ENCODE assay signal across 14 cellular contexts in the genomic region with DNA sequence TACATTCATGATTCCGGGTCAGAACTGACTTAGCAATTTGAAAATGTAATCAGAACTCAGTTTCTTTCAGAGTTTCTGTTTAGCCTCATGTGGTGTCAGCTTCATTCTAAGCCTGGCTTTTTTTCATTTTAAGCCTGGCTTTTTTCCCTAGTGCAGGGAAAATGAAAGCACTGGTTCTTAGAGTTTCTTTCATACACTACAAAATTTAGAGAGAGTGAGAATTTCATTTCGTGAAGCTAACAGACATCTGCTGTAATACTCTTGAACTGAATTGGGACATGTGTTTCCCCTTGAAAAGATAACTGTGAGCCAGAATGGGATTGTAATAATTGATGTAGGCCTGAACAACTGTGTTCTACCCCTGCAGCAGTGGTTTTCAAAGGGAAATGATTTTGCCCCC.
DNase-seq lines count a peak whose midpoint lies in the region; ATAC-seq lines count a peak whose summit lies in the region.
"Had no signal": no experiment of that assay in that cellular context is flagged by ENCODE, and none has a peak within 500 bp of the region (broad histone marks: within the 10 kb centered on the region; RNA-seq: fewer than 3 reads in every experiment).

No MANE protein-coding gene starts in this region.

- no peak for ATAC-seq in activated naive CD8-positive, alpha-beta T cell treated with anti-CD3 and anti-CD28 coated beads, Interleukin-2, amount 50 U/mL, for 24 hours
- peak; percentile 50 for ATAC-seq in HG02642 (IDR thresholded peaks at IDR 0.05; ENCODE audit: poor library complexity, unreplicated experiment)
- ATAC-seq in HG03558 (IDR thresholded peaks at IDR 0.05; ENCODE audit: extremely low read depth, unreplicated experiment), result peak; percentile 22
- ATAC-seq in stimulated activated memory B cell treated with anti-CD40 and anti-IgM and Interleukin-4, amounts not matched to agents 10 μg/mL and 1 μg/mL and 100 μg/mL, for 72 hours, result no peak
- no peak for ATAC-seq in HG03097 (IDR thresholded peaks at IDR 0.05; ENCODE audit: low FRiP score, unreplicated experiment)
- ATAC-seq in stimulated activated naive CD8-positive, alpha-beta T cell treated with anti-CD3 and anti-CD28 coated beads, Interleukin-15, amount 100 ng/mL, for 72 hours, result no peak
- ATAC-seq: foreskin keratinocyte had no signal

- H3K9me3 Mint-ChIP-seq in activated naive CD8-positive, alpha-beta T cell treated with anti-CD3 and anti-CD28 coated beads for 36 hours, result peaks cover 6% of the 10 kb centered on the region
- no peaks in the 10 kb centered on the region for H3K9me3 Mint-ChIP-seq in activated naive CD8-positive, alpha-beta T cell treated with anti-CD3 and anti-CD28 coated beads, Interleukin-2, amount 50 U/mL, for 24 hours
- no peaks in the 10 kb centered on the region for H3K9me3 Mint-ChIP-seq in stimulated activated memory B cell treated with anti-CD40 and anti-IgM and Interleukin-4, amounts not matched to agents 10 μg/mL and 1 μg/mL and 100 μg/mL, for 72 hours
- H3K9me3 Mint-ChIP-seq in stimulated activated naive CD8-positive, alpha-beta T cell treated with anti-CD3 and anti-CD28 coated beads, Interleukin-15, amount 100 ng/mL, for 72 hours, result peaks cover 0 to 11% of the 10 kb centered on the region in 2 donors

- peak overlapping the region; percentile 34 for H3K4me3 Mint-ChIP-seq in activated naive CD8-positive, alpha-beta T cell treated with anti-CD3 and anti-CD28 coated beads for 36 hours
- no peak overlapping the region for H3K4me3 Mint-ChIP-seq in activated naive CD8-positive, alpha-beta T cell treated with anti-CD3 and anti-CD28 coated beads, Interleukin-2, amount 50 U/mL, for 24 hours
- no peak overlapping the region for H3K4me3 Mint-ChIP-seq in stimulated activated memory B cell treated with anti-CD40 and anti-IgM and Interleukin-4, amounts not matched to agents 10 μg/mL and 1 μg/mL and 100 μg/mL, for 72 hours
- no peak overlapping the region for H3K4me3 Mint-ChIP-seq in stimulated activated naive CD8-positive, alpha-beta T cell treated with anti-CD3 and anti-CD28 coated beads, Interleukin-15, amount 100 ng/mL, for 72 hours
- H3K4me3 Mint-ChIP-seq: neural crest cell had no signal

- peaks cover 13% of the 10 kb centered on the region for H3K27me3 Mint-ChIP-seq in activated naive CD8-positive, alpha-beta T cell treated with anti-CD3 and anti-CD28 coated beads for 36 hours
- peaks cover 6% of the 10 kb centered on the region for H3K27me3 Mint-ChIP-seq in activated naive CD8-positive, alpha-beta T cell treated with anti-CD3 and anti-CD28 coated beads, Interleukin-2, amount 50 U/mL, for 24 hours
- H3K27me3 Mint-ChIP-seq in stimulated activated memory B cell treated with anti-CD40 and anti-IgM and Interleukin-4, amounts not matched to agents 10 μg/mL and 1 μg/mL and 100 μg/mL, for 72 hours, result no peaks in the 10 kb centered on the region
- peaks cover 22% of the 10 kb centered on the region for H3K27me3 Mint-ChIP-seq in stimulated activated naive CD8-positive, alpha-beta T cell treated with anti-CD3 and anti-CD28 coated beads, Interleukin-15, amount 100 ng/mL, for 72 hours

- H3K4me3 ChIP-seq in MG63, result no peak overlapping the region

- peaks cover 13% of the 10 kb centered on the region for H3K4me1 Mint-ChIP-seq in activated naive CD8-positive, alpha-beta T cell treated with anti-CD3 and anti-CD28 coated beads for 36 hours
- H3K4me1 Mint-ChIP-seq in activated naive CD8-positive, alpha-beta T cell treated with anti-CD3 and anti-CD28 coated beads, Interleukin-2, amount 50 U/mL, for 24 hours, result peaks cover 12% of the 10 kb centered on the region
- no peaks in the 10 kb centered on the region for H3K4me1 Mint-ChIP-seq in stimulated activated memory B cell treated with anti-CD40 and anti-IgM and Interleukin-4, amounts not matched to agents 10 μg/mL and 1 μg/mL and 100 μg/mL, for 72 hours
- H3K4me1 Mint-ChIP-seq in stimulated activated naive CD8-positive, alpha-beta T cell treated with anti-CD3 and anti-CD28 coated beads, Interleukin-15, amount 100 ng/mL, for 72 hours, result peaks cover 14% of the 10 kb centered on the region
- H3K4me1 Mint-ChIP-seq: neural crest cell had no signal

- H3K36me3 ChIP-seq in MG63, result no peaks in the 10 kb centered on the region

- no peaks in the 10 kb centered on the region for H3K36me3 Mint-ChIP-seq in activated naive CD8-positive, alpha-beta T cell treated with anti-CD3 and anti-CD28 coated beads for 36 hours
- no peaks in the 10 kb centered on the region for H3K36me3 Mint-ChIP-seq in activated naive CD8-positive, alpha-beta T cell treated with anti-CD3 and anti-CD28 coated beads, Interleukin-2, amount 50 U/mL, for 24 hours (ENCODE audit: low read depth)
- no peaks in the 10 kb centered on the region for H3K36me3 Mint-ChIP-seq in stimulated activated memory B cell treated with anti-CD40 and anti-IgM and Interleukin-4, amounts not matched to agents 10 μg/mL and 1 μg/mL and 100 μg/mL, for 72 hours

- no peaks in the 10 kb centered on the region for H3K9me3 ChIP-seq in MG63

- H3K27ac Mint-ChIP-seq in activated naive CD8-positive, alpha-beta T cell treated with anti-CD3 and anti-CD28 coated beads for 36 hours, result peak overlapping the region; percentile 51
- H3K27ac Mint-ChIP-seq in activated naive CD8-positive, alpha-beta T cell treated with anti-CD3 and anti-CD28 coated beads, Interleukin-2, amount 50 U/mL, for 24 hours, result no peak overlapping the region
- peak overlapping the region; percentile 42 for H3K27ac Mint-ChIP-seq in stimulated activated memory B cell treated with anti-CD40 and anti-IgM and Interleukin-4, amounts not matched to agents 10 μg/mL and 1 μg/mL and 100 μg/mL, for 72 hours
- peak overlapping the region in 1 of 2 donors; percentile 87 for H3K27ac Mint-ChIP-seq in stimulated activated naive CD8-positive, alpha-beta T cell treated with anti-CD3 and anti-CD28 coated beads, Interleukin-15, amount 100 ng/mL, for 72 hours

- DNase-seq in activated naive CD8-positive, alpha-beta T cell treated with anti-CD3 and anti-CD28 coated beads for 36 hours, result no peak
- DNase-seq in activated naive CD8-positive, alpha-beta T cell treated with anti-CD3 and anti-CD28 coated beads, Interleukin-2, amount 50 U/mL, for 24 hours, result no peak
- DNase-seq in MG63, result no peak
- no peak for DNase-seq in stimulated activated naive CD8-positive, alpha-beta T cell treated with anti-CD3 and anti-CD28 coated beads, Interleukin-15, amount 100 ng/mL, for 72 hours
- DNase-seq: activated CD4-positive, alpha-beta T cell treated with anti-CD3 and anti-CD28 coated beads for 4 hours; DMS79; foreskin keratinocyte; NCI-H226; SHP77 treated with DMSO at 0.1 percent for 48 hours had no signal

- peaks cover 4% of the 10 kb centered on the region for H3K27me3 ChIP-seq in MG63
- H3K27me3 ChIP-seq: foreskin keratinocyte had no signal

Comparison
In these comparisons a context has a peak if more than half of its experiments do, and no peak if none do; other contexts are left out.
1. ATAC-seq: peak in HG02642 (single experiment) and HG03558 (single experiment); none in activated naive CD8-positive, alpha-beta T cell treated with anti-CD3 and anti-CD28 coated beads, Interleukin-2, amount 50 U/mL, for 24 hours (single experiment), stimulated activated memory B cell treated with anti-CD40 and anti-IgM and Interleukin-4, amounts not matched to agents 10 μg/mL and 1 μg/mL and 100 μg/mL, for 72 hours (single experiment), HG03097 (single experiment) and stimulated activated naive CD8-positive, alpha-beta T cell treated with anti-CD3 and anti-CD28 coated beads, Interleukin-15, amount 100 ng/mL, for 72 hours (single experiment).